In the genomic region with DNA sequence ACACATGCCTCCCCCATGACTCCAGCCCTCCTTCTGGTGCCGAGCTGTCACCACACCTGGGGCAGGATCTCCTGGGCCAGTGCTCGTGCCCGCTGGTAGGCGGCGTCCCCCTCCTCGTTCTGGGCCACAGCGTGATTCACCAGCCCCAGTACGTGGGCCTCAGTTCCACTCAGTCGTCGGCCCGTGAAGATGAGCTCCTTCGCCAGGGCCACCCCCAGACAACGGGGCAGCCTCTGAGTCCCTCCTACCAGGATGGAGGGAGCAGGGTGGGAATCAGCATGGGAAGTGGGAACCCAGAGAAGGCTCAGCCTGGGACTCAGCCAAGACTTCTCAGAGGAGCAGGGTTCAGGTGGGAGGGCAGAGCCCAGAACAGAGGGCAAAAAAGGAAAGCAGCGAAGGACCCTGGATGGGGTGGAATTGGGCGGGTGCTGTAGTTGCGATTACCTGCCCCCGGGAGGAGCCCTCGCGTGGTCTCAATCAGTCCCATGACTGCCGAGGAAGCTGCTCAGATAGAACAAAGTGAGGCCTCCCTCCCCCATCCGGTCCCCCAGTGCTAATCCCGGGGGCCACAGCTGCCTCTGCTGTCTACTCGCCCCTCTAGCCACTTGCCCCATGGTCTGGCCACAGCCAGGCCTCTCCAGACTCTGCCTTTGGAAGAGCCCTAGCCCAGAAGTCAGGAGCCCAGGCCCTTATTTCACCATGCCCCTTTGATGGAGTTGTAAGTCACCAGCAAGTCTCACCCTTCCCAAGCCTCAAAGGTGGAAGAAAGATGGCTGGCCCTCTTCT, we compare ENCODE assay signal across 9 cellular contexts. TPM values are rescaled to one million over a fixed set of nuclear protein-coding genes. Genes with fewer than 3 reads are reported as not detected.
DNase-seq lines count a peak whose midpoint lies in the region; ATAC-seq and TF ChIP-seq lines count a peak whose summit lies in the region.
"Had no signal": no experiment of that assay in that cellular context is flagged by ENCODE, and none has a peak within 500 bp of the region (broad histone marks: within the 10 kb centered on the region; RNA-seq: fewer than 3 reads in every experiment).

No MANE protein-coding gene starts in this region.

- no peaks in the 10 kb centered on the region for H3K9me3 ChIP-seq in CD8-positive, alpha-beta T cell (ENCODE audit: low read length)
- no peaks in the 10 kb centered on the region for H3K9me3 ChIP-seq in neuronal stem cell (replicated peaks in 1 of 2; ENCODE audit: control insufficient read depth in 2 of 2, insufficient read depth in 1 of 2, low read depth in 1 of 2, low read length in 2 of 2)

- H3K9me2 ChIP-seq in GM23338 (ENCODE audit: insufficient read depth): no peaks in the 10 kb centered on the region

- H3K27ac Mint-ChIP-seq in CD8-positive, alpha-beta T cell: no peak overlapping the region
- H3K27ac Mint-ChIP-seq in GM23338: no peak overlapping the region
- no peak overlapping the region for H3K27ac Mint-ChIP-seq in chondrocyte (ENCODE audit: unreplicated experiment)

- DNase-seq in CD8-positive, alpha-beta T cell: peak in 4 of 7 experiments; percentile 33 to 57 (median 42)
- DNase-seq in GM23338 (ENCODE audit: low spot score): peak; percentile 87
- peak; percentile 49 for DNase-seq in RKO (ENCODE audit: low spot score)
- DNase-seq in chondrocyte (ENCODE audit: low spot score): no peak
- no peak for DNase-seq in neuronal stem cell (ENCODE audit: low spot score)

- no peak overlapping the region for H4K91ac ChIP-seq in neuronal stem cell (ENCODE audit: low read depth, low read length, poor library complexity)

- peak overlapping the region; percentile 74 for H2BK15ac ChIP-seq in neuronal stem cell (ENCODE audit: low read length)

- H3K14ac ChIP-seq in neuronal stem cell (ENCODE audit: low read length): no peak overlapping the region

- no peak overlapping the region for H2BK120ac ChIP-seq in neuronal stem cell (ENCODE audit: low read depth, low read length)

- no peak overlapping the region for H2BK5ac ChIP-seq in neuronal stem cell (ENCODE audit: low read length)

- no peaks in the 10 kb centered on the region for H3K9me3 Mint-ChIP-seq in CD8-positive, alpha-beta T cell
- H3K9me3 Mint-ChIP-seq in GM23338: no peaks in the 10 kb centered on the region
- no peaks in the 10 kb centered on the region for H3K9me3 Mint-ChIP-seq in chondrocyte (ENCODE audit: low read depth)
- H3K9me3 Mint-ChIP-seq: IgD-negative memory B cell had no signal

- H3F3A ChIP-seq in GM23338 (replicated peaks; ENCODE audit: low read depth): no peaks in the 10 kb centered on the region

- H3K4me3 ChIP-seq in CD8-positive, alpha-beta T cell (ENCODE audit: low read depth, low read length): no peak overlapping the region
- H3K4me3 ChIP-seq in GM23338 (no peak overlapping the region), neuronal stem cell (ENCODE audit: low read length in 2 of 2) (no peak overlapping the region)

- H4K8ac ChIP-seq in neuronal stem cell (ENCODE audit: low read depth, low read length): no peak overlapping the region

- peak overlapping the region; percentile 8 for H2AK5ac ChIP-seq in neuronal stem cell (ENCODE audit: low read depth, low read length)

- peak overlapping the region; percentile 88 for H2BK12ac ChIP-seq in neuronal stem cell (ENCODE audit: low read length)

- no peak overlapping the region for H3K4me2 ChIP-seq in GM23338
- no peak overlapping the region for H3K4me2 ChIP-seq in neuronal stem cell (ENCODE audit: insufficient read depth, low read length, poor library complexity, severe bottlenecking)

- H2AFZ ChIP-seq in GM23338 (0 out of 2 replicates have a peak overlapping the region, but pooled peaks have one; percentile 8), neuronal stem cell (ENCODE audit: low read length) (peak overlapping the region; percentile 94)

- H3K36me3 ChIP-seq in CD8-positive, alpha-beta T cell (ENCODE audit: insufficient read depth, low read length): no peaks in the 10 kb centered on the region
- H3K36me3 ChIP-seq in GM23338 (ENCODE audit: insufficient read depth) (no peaks in the 10 kb centered on the region), neuronal stem cell (replicated peaks in 1 of 2; ENCODE audit: control insufficient read depth in 2 of 2, insufficient read depth in 2 of 2, low read length in 2 of 2) (no peaks in the 10 kb centered on the region)

- peak; percentile 76 for ATAC-seq in CD8-positive, alpha-beta T cell
- ATAC-seq in GM23338: peak; percentile 96
- no peak for ATAC-seq in GM21529 (IDR thresholded peaks at IDR 0.05; ENCODE audit: unreplicated experiment)
- ATAC-seq in HG02852 (IDR thresholded peaks at IDR 0.05; ENCODE audit: unreplicated experiment): no peak
- ATAC-seq in GM18517 (IDR thresholded peaks at IDR 0.05; ENCODE audit: unreplicated experiment): no peak

- no peaks in the 10 kb centered on the region for H3K4me1 ChIP-seq in CD8-positive, alpha-beta T cell (ENCODE audit: insufficient read depth, low read length)
- peaks cover 25% of the 10 kb centered on the region for H3K4me1 ChIP-seq in GM23338 (ENCODE audit: insufficient read depth)
- H3K4me1 ChIP-seq in neuronal stem cell (ENCODE audit: control insufficient read depth in 2 of 2, insufficient read depth in 1 of 2, low read depth in 1 of 2, low read length in 2 of 2): peaks cover 0 to 3% of the 10 kb centered on the region in 2 donors

- H3K27me3 Mint-ChIP-seq in CD8-positive, alpha-beta T cell (ENCODE audit: low read depth): no peaks in the 10 kb centered on the region
- H3K27me3 Mint-ChIP-seq in GM23338 (ENCODE audit: insufficient read depth, low read depth, poor library complexity) (peaks cover 6% of the 10 kb centered on the region), chondrocyte (ENCODE audit: low read depth) (no peaks in the 10 kb centered on the region)
- H3K27me3 Mint-ChIP-seq: IgD-negative memory B cell had no signal

- peaks cover 34% of the 10 kb centered on the region for H3K36me3 Mint-ChIP-seq in CD8-positive, alpha-beta T cell
- H3K36me3 Mint-ChIP-seq in GM23338 (ENCODE audit: low read depth): no peaks in the 10 kb centered on the region
- H3K36me3 Mint-ChIP-seq in chondrocyte (ENCODE audit: low read depth): no peaks in the 10 kb centered on the region

- H3K18ac ChIP-seq in neuronal stem cell (ENCODE audit: low read length): peak overlapping the region; percentile 73

- H3K23ac ChIP-seq in neuronal stem cell (ENCODE audit: low read depth, low read length, poor library complexity): peak overlapping the region; percentile 11

- H3K79me2 ChIP-seq in GM23338 (replicated peaks; ENCODE audit: insufficient read depth): no peaks in the 10 kb centered on the region

- H3K9ac ChIP-seq in neuronal stem cell (ENCODE audit: low read depth, low read length, poor library complexity): no peak overlapping the region

- H3K79me1 ChIP-seq in neuronal stem cell (ENCODE audit: low read depth, low read length): no peaks in the 10 kb centered on the region

- peak overlapping the region; percentile 59 for H3K4ac ChIP-seq in neuronal stem cell (ENCODE audit: low read length)

- H3K27me3 ChIP-seq in CD8-positive, alpha-beta T cell (ENCODE audit: insufficient read depth, low read length): no peaks in the 10 kb centered on the region
- no peaks in the 10 kb centered on the region for H3K27me3 ChIP-seq in GM23338 (ENCODE audit: insufficient read depth)
- peaks cover 0 to 4% (median 0%) of the 10 kb centered on the region in 3 experiments for H3K27me3 ChIP-seq in neuronal stem cell (ENCODE audit: control insufficient read depth in 3 of 3, insufficient read depth in 3 of 3, low read depth in 1 of 3, low read length in 3 of 3)

- CTCF ChIA-PET in CD8-positive, alpha-beta T cell (lab: Charles Lee): interaction anchor here (0.9 to 1.8 kb wide), 4 partner anchors 17 to 489 kb away, joined by 3 to 11 read pairs (median 4); a partner anchor contains a TSS

- POLR2A ChIA-PET in CD8-positive, alpha-beta T cell (lab: Charles Lee): interaction anchor here (1.0 kb wide), 1 partner anchor 41 kb away, joined by 3 read pairs; no protein-coding TSS in a partner anchor

- no peaks in the 10 kb centered on the region for H3K4me1 Mint-ChIP-seq in CD8-positive, alpha-beta T cell (ENCODE audit: low read depth)
- peaks cover 27% of the 10 kb centered on the region for H3K4me1 Mint-ChIP-seq in GM23338
- H3K4me1 Mint-ChIP-seq in chondrocyte (ENCODE audit: low read depth): no peaks in the 10 kb centered on the region

- H4K20me1 ChIP-seq in GM23338 (replicated peaks; ENCODE audit: insufficient read depth): no peaks in the 10 kb centered on the region

- H3K4me3 Mint-ChIP-seq in CD8-positive, alpha-beta T cell: no peak overlapping the region
- H3K4me3 Mint-ChIP-seq in GM23338 (no peak overlapping the region), chondrocyte (ENCODE audit: unreplicated experiment) (no peak overlapping the region)
- H3K4me3 Mint-ChIP-seq: IgD-negative memory B cell had no signal

- no CpG with 5 or more reads among the region's 23 CpGs for WGBS in neuronal stem cell (ENCODE audit: extremely low coverage in 2 of 2, insufficient read length in 2 of 2, insufficient replicate concordance in 1 of 2), 2 donors

- intact Hi-C loops in CD8-positive, alpha-beta T cell (cut with DNase I, micrococcal nuclease): loop anchor here in 1 of 2 experiments (1.0 kb wide), 1 partner anchor 278 kb away; no protein-coding TSS in a partner anchor

- H3K27ac ChIP-seq in CD8-positive, alpha-beta T cell (ENCODE audit: low read depth, low read length): no peak overlapping the region
- no peak overlapping the region for H3K27ac ChIP-seq in GM23338 (ENCODE audit: low read depth)
- H3K27ac ChIP-seq in neuronal stem cell (replicated peaks; ENCODE audit: low read length): no peak overlapping the region

- TF ChIP-seq CTCF in CD8-positive, alpha-beta T cell (IDR thresholded peaks at IDR 0.05): peak; percentile 20
- TF ChIP-seq CTCF in GM23338 (conservative IDR thresholded peaks at IDR 0.05; ENCODE audit: low read depth in 2 of 2) (peak; percentile 57 to 69), chondrocyte (IDR thresholded peaks at IDR 0.05) (peak; percentile 63)

TF ChIP-seq in GM23338, 12 proteins besides CTCF, POLR2A, EP300 and RAD21 (continues in another document):
- TF ChIP-seq POLR2AphosphoS5 (IDR thresholded peaks at IDR 0.05; ENCODE audit: low read depth) (no peak), CREB1 (CRISPR knock-in tag; IDR thresholded peaks at IDR 0.05; ENCODE audit: low read depth) (no peak)

RNA-seq across cellular contexts. Expression of a gene that starts 16.8 kb away (rescaled TPM):
- 10 to 100 TPM; 77.6 to 80.7 TPM for total RNA-seq in CD8-positive, alpha-beta T cell
- total RNA-seq in GM23338 (2014; rRNA removed; shearing (Covaris generic)): 16.7 and 17.8 TPM in 2 replicates
- 17.0 and 20.6 TPM in 2 replicates for polyA plus RNA-seq in GM23338 (2016; fragmentation: Nextera tagmentation; extraction: Ambion mirVana)
- 9.4 to 41.7 TPM (median 39.5 TPM) in 3 replicates for total RNA-seq in chondrocyte
- polyA plus RNA-seq in neuronal stem cell (2013, experiment 1 of 2): 6.2 TPM
- 6.6 TPM for polyA plus RNA-seq in neuronal stem cell (2013, experiment 2 of 2)

RNA-seq across cellular contexts. Expression of a gene that starts 22.3 kb away (rescaled TPM):
- total RNA-seq in CD8-positive, alpha-beta T cell: 10 to 100 TPM; 25.5 to 27.6 TPM
- total RNA-seq in GM23338 (2014; rRNA removed; shearing (Covaris generic)): 59.8 and 66.3 TPM in 2 replicates
- polyA plus RNA-seq in GM23338 (2016; fragmentation: Nextera tagmentation; extraction: Ambion mirVana): 95.3 and 116 TPM in 2 replicates
- total RNA-seq in chondrocyte: 84.0 to 98.3 TPM (median 87.4 TPM) in 3 replicates
- 42.9 TPM for polyA plus RNA-seq in neuronal stem cell (2013, experiment 1 of 2)
- polyA plus RNA-seq in neuronal stem cell (2013, experiment 2 of 2): 44.2 TPM

Comparison
In these comparisons a context has a peak if more than half of its experiments do, and no peak if none do; other contexts are left out.
1. ATAC-seq: peak in CD8-positive, alpha-beta T cell (single experiment) and GM23338 (single experiment); none in GM21529 (single experiment), HG02852 (single experiment) and GM18517 (single experiment).
2. DNase-seq: peak in CD8-positive, alpha-beta T cell (4 of 7), GM23338 (single experiment) and RKO (single experiment); none in chondrocyte (single experiment) and neuronal stem cell (single experiment).
3. Peak in every context shown above with its lines, with median percentiles within 50 percentile points of each other: CTCF ChIP-seq.